Comparison of ENCODE assay signal across 10 cellular contexts in genomic region chr10:73991846-73992245, GRCh38. TPM values are rescaled to one million over a fixed set of nuclear protein-coding genes. Genes with fewer than 3 reads are reported as not detected.
DNase-seq lines count a peak whose midpoint lies in the region; TF ChIP-seq lines count a peak whose summit lies in the region.
"Had no signal": no experiment of that assay in that cellular context is flagged by ENCODE, and none has a peak within 500 bp of the region (broad histone marks: within the 10 kb centered on the region; RNA-seq: fewer than 3 reads in every experiment).

No MANE protein-coding gene starts in this region.

- peak overlapping the region in 3 of 11 experiments; percentile 19 to 36 (median 36); a peak in 2 of 22 replicates for H3K9ac ChIP-seq in BLaER1 treated with 17β-estradiol and CSF1 and Interleukin-3, amounts not matched to agents 10 nM and 100 nM

- DNase-seq in NB4 (ENCODE audit: low read depth) (peak; percentile 91), activated T-cell treated with anti-CD3 and anti-CD28 coated beads for 48 hours (ENCODE audit: low read depth) (peak; percentile 55), endothelial cell (ENCODE audit: low spot score) (no peak), cerebellar nuclear complex (lab: John Stamatoyannopoulos, UW) (no peak), coronary artery (ENCODE audit: low spot score) (no peak), osteocyte (ENCODE audit: extremely low spot score, unreplicated experiment) (no peak)

- no peak overlapping the region; a peak in 1 of 20 replicates for H3K4me3 ChIP-seq in BLaER1 treated with 17β-estradiol and CSF1 and Interleukin-3, amounts not matched to agents 10 nM and 100 nM
- no peak overlapping the region for H3K4me3 ChIP-seq in NB4 (ENCODE audit: low read depth, low read length)
- peak overlapping the region; percentile 47 to 49 for H3K4me3 ChIP-seq in neutrophil (ENCODE audit: low read depth in 1 of 2, low read length in 1 of 2)
- H3K4me3 ChIP-seq in coronary artery, result no peak overlapping the region
- H3K4me3 ChIP-seq: SJSA1 had no signal

- no peak overlapping the region for H3K27ac Mint-ChIP-seq in endothelial cell (ENCODE audit: unreplicated experiment)
- no peak overlapping the region for H3K27ac Mint-ChIP-seq in osteocyte (ENCODE audit: unreplicated experiment)

- peak overlapping the region; percentile 36 to 83 (median 69) for H3K4me2 ChIP-seq in BLaER1 treated with 17β-estradiol and CSF1 and Interleukin-3, amounts not matched to agents 10 nM and 100 nM

- H3K9me3 Mint-ChIP-seq in endothelial cell (ENCODE audit: unreplicated experiment) (no peaks in the 10 kb centered on the region), osteocyte (ENCODE audit: unreplicated experiment) (no peaks in the 10 kb centered on the region)

- TF ChIP-seq POLR2A in NB4 (IDR thresholded peaks at IDR 0.05; ENCODE audit: extremely low read depth, insufficient read length), result peak; percentile 33

- H3K27me3 Mint-ChIP-seq in endothelial cell (ENCODE audit: unreplicated experiment), result no peaks in the 10 kb centered on the region
- no peaks in the 10 kb centered on the region for H3K27me3 Mint-ChIP-seq in osteocyte (ENCODE audit: unreplicated experiment)

- peaks cover 41 to 54% (median 46%) of the 10 kb centered on the region in 10 experiments for H3K4me1 ChIP-seq in BLaER1 treated with 17β-estradiol and CSF1 and Interleukin-3, amounts not matched to agents 10 nM and 100 nM
- H3K4me1 ChIP-seq in neutrophil (ENCODE audit: control insufficient read depth in 1 of 2, insufficient read depth in 1 of 2, low read depth in 1 of 2, low read length in 1 of 2), result peaks cover 53 to 58% of the 10 kb centered on the region in 2 experiments
- H3K4me1 ChIP-seq: SJSA1 had no signal

- no peaks in the 10 kb centered on the region for H3K27me3 ChIP-seq in BLaER1 treated with 17β-estradiol and CSF1 and Interleukin-3, amounts not matched to agents 10 nM and 100 nM
- H3K27me3 ChIP-seq in neutrophil, result no peaks in the 10 kb centered on the region
- H3K27me3 ChIP-seq: SJSA1 had no signal

- H3K27ac ChIP-seq in BLaER1 treated with 17β-estradiol and CSF1 and Interleukin-3, amounts not matched to agents 10 nM and 100 nM, result peak overlapping the region in 10 of 11 experiments; percentile 53 to 78 (median 65); a peak in 20 of 22 replicates
- H3K27ac ChIP-seq in neutrophil, result peak overlapping the region; percentile 93
- peak overlapping the region in 1 of 2 donors; percentile 16 for H3K27ac ChIP-seq in coronary artery
- H3K27ac ChIP-seq: C4-2B, SJSA1 had no signal

- H3K9me3 ChIP-seq in BLaER1 treated with 17β-estradiol and CSF1 and Interleukin-3, amounts not matched to agents 10 nM and 100 nM (replicated peaks in 1 of 11), result no peaks in the 10 kb centered on the region
- H3K9me3 ChIP-seq in neutrophil, result no peaks in the 10 kb centered on the region
- H3K9me3 ChIP-seq: SJSA1 had no signal

- H4K20me1 ChIP-seq in BLaER1 treated with 17β-estradiol and CSF1 and Interleukin-3, amounts not matched to agents 10 nM and 100 nM, result no peaks in the 10 kb centered on the region

- H3K36me3 ChIP-seq in BLaER1 treated with 17β-estradiol and CSF1 and Interleukin-3, amounts not matched to agents 10 nM and 100 nM, result no peaks in the 10 kb centered on the region
- no peaks in the 10 kb centered on the region for H3K36me3 ChIP-seq in neutrophil
- H3K36me3 ChIP-seq: SJSA1 had no signal

- H3K4me1 Mint-ChIP-seq in endothelial cell (ENCODE audit: unreplicated experiment) (peaks cover 20% of the 10 kb centered on the region), osteocyte (ENCODE audit: unreplicated experiment) (peaks cover 8% of the 10 kb centered on the region)

- H3K4me3 Mint-ChIP-seq in endothelial cell (ENCODE audit: unreplicated experiment) (no peak overlapping the region), osteocyte (ENCODE audit: unreplicated experiment) (no peak overlapping the region)

- TF ChIP-seq CTCF in NB4 (IDR thresholded peaks at IDR 0.05; ENCODE audit: low read depth, low read length), result no peak
- peak; percentile 16 for TF ChIP-seq CTCF in neutrophil (IDR thresholded peaks at IDR 0.05)
- no peak for TF ChIP-seq CTCF in endothelial cell (IDR thresholded peaks at IDR 0.05; ENCODE audit: unreplicated experiment)
- TF ChIP-seq CTCF in coronary artery (IDR thresholded peaks at IDR 0.05), result no peak
- no peak for TF ChIP-seq CTCF in osteocyte (IDR thresholded peaks at IDR 0.05)

- H3K36me3 Mint-ChIP-seq in endothelial cell (ENCODE audit: low read depth, unreplicated experiment) (no peaks in the 10 kb centered on the region), osteocyte (ENCODE audit: unreplicated experiment) (no peaks in the 10 kb centered on the region)

RNA-seq across cellular contexts. Expression of gene VCL, which starts 6.1 kb away (rescaled TPM):
- 200 TPM for total RNA-seq in endothelial cell (ENCODE audit: unreplicated experiment)
- 338 and 340 TPM in 2 replicates for total RNA-seq in osteocyte

Comparison
In these comparisons a context has a peak if more than half of its experiments do, and no peak if none do; other contexts are left out.
1. H3K4me3 ChIP-seq: peak in neutrophil (2 of 2); none in BLaER1 treated with 17β-estradiol and CSF1 and Interleukin-3, amounts not matched to agents 10 nM and 100 nM (0 of 10), NB4 (single experiment) and coronary artery (single experiment).
2. DNase-seq: peak in NB4 (single experiment) and activated T-cell treated with anti-CD3 and anti-CD28 coated beads for 48 hours (single experiment); none in endothelial cell (single experiment), cerebellar nuclear complex (0 of 2), coronary artery (single experiment) and osteocyte (single experiment).